In genomic region chr1:29985376-29985945, GRCh38 we compare ENCODE assay signal across 16 cellular contexts.
DNase-seq lines count a peak whose midpoint lies in the region; ATAC-seq, FAIRE-seq and TF ChIP-seq lines count a peak whose summit lies in the region.
"Had no signal": no experiment of that assay in that cellular context is flagged by ENCODE, and none has a peak within 500 bp of the region (broad histone marks: within the 10 kb centered on the region; RNA-seq: fewer than 3 reads in every experiment).

No MANE protein-coding gene starts in this region.

- CTCF ChIA-PET in A549 (lab: Yijun Ruan, JAX), result no interaction called here

- no peak for ATAC-seq in A549
- no peak for ATAC-seq in stimulated activated naive B cell treated with anti-CD40 and anti-IgM and Interleukin-4, amounts not matched to agents 10 μg/mL and 1 μg/mL and 100 μg/mL, for 72 hours (replicated peaks)
- ATAC-seq: CD8-positive, alpha-beta T cell had no signal

- POLR2A ChIA-PET in A549 (lab: Yijun Ruan, JAX), result no interaction called here

- no peak overlapping the region for H3K4me3 ChIP-seq in A549

- H3K27ac ChIP-seq in A549, result no peak overlapping the region

- no peak for TF ChIP-seq EP300 in A549 (IDR thresholded peaks at IDR 0.05)

- H3K27me3 Mint-ChIP-seq in nephron (ENCODE audit: low read depth), result peaks cover 19% of the 10 kb centered on the region
- peaks cover 23 to 29% of the 10 kb centered on the region in 2 donors for H3K27me3 Mint-ChIP-seq in stimulated activated naive B cell treated with anti-CD40 and anti-IgM and Interleukin-4, amounts not matched to agents 10 μg/mL and 1 μg/mL and 100 μg/mL, for 72 hours

- H3K9me3 ChIP-seq in A549, result no peaks in the 10 kb centered on the region

- H3K4me1 ChIP-seq in A549, result 0 out of 3 replicates have a peak, but pooled peaks cover 7% of the 10 kb centered on the region

- no peak for TF ChIP-seq POLR2A in A549 (IDR thresholded peaks at IDR 0.05; ENCODE audit: low read length)

- TF ChIP-seq CTCF in A549 (IDR thresholded peaks at IDR 0.05), result no peak
- TF ChIP-seq CTCF in nephron (IDR thresholded peaks at IDR 0.05; ENCODE audit: unreplicated experiment in 3 of 3), result no peak

- WGBS in A549 (ENCODE audit: missing lambda C conversion rate), result 52% methylated on average over 9 of the region's 9 CpGs

- H3K4me3 Mint-ChIP-seq in nephron, result no peak overlapping the region
- H3K4me3 Mint-ChIP-seq in stimulated activated naive B cell treated with anti-CD40 and anti-IgM and Interleukin-4, amounts not matched to agents 10 μg/mL and 1 μg/mL and 100 μg/mL, for 72 hours, result no peak overlapping the region
- H3K4me3 Mint-ChIP-seq: CD8-positive, alpha-beta T cell; HFFc6 had no signal

- H3K9me3 Mint-ChIP-seq in nephron, result no peaks in the 10 kb centered on the region
- peaks cover 5 to 13% of the 10 kb centered on the region in 2 donors for H3K9me3 Mint-ChIP-seq in stimulated activated naive B cell treated with anti-CD40 and anti-IgM and Interleukin-4, amounts not matched to agents 10 μg/mL and 1 μg/mL and 100 μg/mL, for 72 hours

- DNase-seq in A549 (ENCODE audit: low read depth in 1 of 2, low spot score in 1 of 2), result no peak
- peak; percentile 74 for DNase-seq in DMS79 (lab: John Stamatoyannopoulos, UW)
- peak; percentile 23 for DNase-seq in glomerular visceral epithelial cell (ENCODE audit: extremely low spot score)
- no peak for DNase-seq in EL
- no peak for DNase-seq in activated CD4-positive, alpha-beta T cell treated with anti-CD3 and anti-CD28 coated beads, Interleukin-2, amount 50 U/mL, for 4 hours
- no peak for DNase-seq in stimulated activated naive B cell treated with anti-CD40 and anti-IgM and Interleukin-4, amounts not matched to agents 10 μg/mL and 1 μg/mL and 100 μg/mL, for 72 hours
- DNase-seq: CD8-positive, alpha-beta T cell; HFFc6; MM.1S; NCI-H1105; NCI-H1694 treated with DMSO at 0.1 percent for 48 hours; NCI-H2171; NCI-H446 treated with DMSO at 0.1 percent for 48 hours; NCI-H774; SHP77 treated with DMSO at 0.1 percent for 48 hours had no signal

- H3K4me1 Mint-ChIP-seq in nephron, result peaks cover 6% of the 10 kb centered on the region
- H3K4me1 Mint-ChIP-seq in stimulated activated naive B cell treated with anti-CD40 and anti-IgM and Interleukin-4, amounts not matched to agents 10 μg/mL and 1 μg/mL and 100 μg/mL, for 72 hours, result no peaks in the 10 kb centered on the region

- no peak for FAIRE-seq in A549 (lab: Jason Lieb, UNC)

- no peak for TF ChIP-seq RAD21 in A549 (conservative IDR thresholded peaks at IDR 0.05 in 1 of 2, IDR thresholded peaks at IDR 0.05 in 1 of 2)

- no peaks in the 10 kb centered on the region for H3K36me3 Mint-ChIP-seq in nephron (ENCODE audit: low read depth)
- no peaks in the 10 kb centered on the region for H3K36me3 Mint-ChIP-seq in stimulated activated naive B cell treated with anti-CD40 and anti-IgM and Interleukin-4, amounts not matched to agents 10 μg/mL and 1 μg/mL and 100 μg/mL, for 72 hours
- H3K36me3 Mint-ChIP-seq: CD8-positive, alpha-beta T cell had no signal

- peak overlapping the region; percentile 17; the same call in 1 of the 3 replicates for H3K4me2 ChIP-seq in A549

- H3K27ac Mint-ChIP-seq in nephron, result peak overlapping the region; percentile 2 to 94 (median 43)
- H3K27ac Mint-ChIP-seq in stimulated activated naive B cell treated with anti-CD40 and anti-IgM and Interleukin-4, amounts not matched to agents 10 μg/mL and 1 μg/mL and 100 μg/mL, for 72 hours, result no peak overlapping the region
- H3K27ac Mint-ChIP-seq: CD8-positive, alpha-beta T cell; HFFc6 had no signal

TF ChIP-seq in A549, 52 proteins besides CTCF, POLR2A, EP300 and RAD21:
- TF ChIP-seq ZC3H11A (IDR thresholded peaks at IDR 0.05), result no peak
- no peak for TF ChIP-seq HOXA7 (CRISPR knock-in tag; IDR thresholded peaks at IDR 0.05)
- TF ChIP-seq, protein P1, sequence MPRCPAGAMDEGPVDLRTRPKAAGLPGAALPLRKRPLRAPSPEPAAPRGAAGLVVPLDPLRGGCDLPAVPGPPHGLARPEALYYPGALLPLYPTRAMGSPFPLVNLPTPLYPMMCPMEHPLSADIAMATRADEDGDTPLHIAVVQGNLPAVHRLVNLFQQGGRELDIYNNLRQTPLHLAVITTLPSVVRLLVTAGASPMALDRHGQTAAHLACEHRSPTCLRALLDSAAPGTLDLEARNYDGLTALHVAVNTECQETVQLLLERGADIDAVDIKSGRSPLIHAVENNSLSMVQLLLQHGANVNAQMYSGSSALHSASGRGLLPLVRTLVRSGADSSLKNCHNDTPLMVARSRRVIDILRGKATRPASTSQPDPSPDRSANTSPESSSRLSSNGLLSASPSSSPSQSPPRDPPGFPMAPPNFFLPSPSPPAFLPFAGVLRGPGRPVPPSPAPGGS (IDR thresholded peaks at IDR 0.05), result no peak
- no peak for TF ChIP-seq JUN (IDR thresholded peaks at IDR 0.05)
- no peak for TF ChIP-seq CEBPB (IDR thresholded peaks at IDR 0.05)
- no peak for TF ChIP-seq ZFP36 (IDR thresholded peaks at IDR 0.05; ENCODE audit: borderline replicate concordance, partially characterized antibody)
- TF ChIP-seq HEYL (CRISPR knock-in tag; IDR thresholded peaks at IDR 0.05), result no peak

Comparison
In these comparisons a context has a peak if more than half of its experiments do, and no peak if none do; other contexts are left out.
1. DNase-seq: peak in DMS79 (single experiment) and glomerular visceral epithelial cell (single experiment); none in A549 (0 of 2), EL (single experiment), activated CD4-positive, alpha-beta T cell treated with anti-CD3 and anti-CD28 coated beads, Interleukin-2, amount 50 U/mL, for 4 hours (0 of 2) and stimulated activated naive B cell treated with anti-CD40 and anti-IgM and Interleukin-4, amounts not matched to agents 10 μg/mL and 1 μg/mL and 100 μg/mL, for 72 hours (single experiment).